17 cellular contexts compared by ENCODE assay signal in genomic region chr1:37055631-37056030, GRCh38. TPM values are rescaled to one million over a fixed set of nuclear protein-coding genes. Genes with fewer than 3 reads are reported as not detected.
DNase-seq lines count a peak whose midpoint lies in the region; TF ChIP-seq lines count a peak whose summit lies in the region.
"Had no signal": no experiment of that assay in that cellular context is flagged by ENCODE, and none has a peak within 500 bp of the region (broad histone marks: within the 10 kb centered on the region; RNA-seq: fewer than 3 reads in every experiment).

No MANE protein-coding gene starts in this region.

- H3K9me3 Mint-ChIP-seq in glutamatergic neuron (ENCODE audit: unreplicated experiment), result peaks cover 8% of the 10 kb centered on the region
- H3K9me3 Mint-ChIP-seq: CD4-positive, alpha-beta T cell; H9; T-cell had no signal

- H3K4me3 ChIP-seq in sigmoid colon, result no peak overlapping the region
- no peak overlapping the region for H3K4me3 ChIP-seq in adrenal gland
- H3K4me3 ChIP-seq: SK-N-MC had no signal

- H3K27ac Mint-ChIP-seq in glutamatergic neuron (ENCODE audit: unreplicated experiment), result peak overlapping the region; percentile 44
- H3K27ac Mint-ChIP-seq: B cell; CD4-positive, alpha-beta T cell; H9; T-cell had no signal

- TF ChIP-seq POLR2A in sigmoid colon (IDR thresholded peaks at IDR 0.05) (no peak), adrenal gland (IDR thresholded peaks at IDR 0.05) (no peak)

- H3K36me3 ChIP-seq in sigmoid colon (no peaks in the 10 kb centered on the region), adrenal gland (replicated peaks in 1 of 2) (no peaks in the 10 kb centered on the region)

- no peak overlapping the region for H3K4me3 Mint-ChIP-seq in glutamatergic neuron (ENCODE audit: unreplicated experiment)
- H3K4me3 Mint-ChIP-seq: B cell; CD4-positive, alpha-beta T cell; H9; T-cell had no signal

- H3K27me3 ChIP-seq in sigmoid colon (no peaks in the 10 kb centered on the region), adrenal gland (no peaks in the 10 kb centered on the region)

- 57 to 61% methylated on average over 3 of the region's 3 CpGs for WGBS in sigmoid colon, 2 donors
- 51 to 79% (median 65%) methylated on average over 3 of the region's 3 CpGs for WGBS in adrenal gland, 4 donors

- H3K4me1 ChIP-seq in sigmoid colon, result no peaks in the 10 kb centered on the region
- H3K4me1 ChIP-seq in adrenal gland (replicated peaks in 1 of 2), result no peaks in the 10 kb centered on the region

- DNase-seq in NCI-H2171 treated with DMSO at 0.1 percent for 48 hours (lab: John Stamatoyannopoulos, UW) (peak; percentile 53), NCI-H2171 (lab: John Stamatoyannopoulos, UW) (no peak), NCI-H2029 treated with DMSO at 0.1 percent for 48 hours (lab: John Stamatoyannopoulos, UW) (peak; percentile 95), NCI-H446 (lab: John Stamatoyannopoulos, UW) (peak; percentile 76 to 81), glutamatergic neuron (no peak), sigmoid colon (no peak), islet precursor cell (no peak), adrenal gland (no peak)
- DNase-seq: CD4-positive, alpha-beta T cell; H9; Karpas-422; NCI-H1436; T-cell; T1000 had no signal

- no peak for TF ChIP-seq EP300 in sigmoid colon (IDR thresholded peaks at IDR 0.05)

- H3K36me3 Mint-ChIP-seq in glutamatergic neuron (ENCODE audit: unreplicated experiment), result peaks cover 5% of the 10 kb centered on the region
- H3K36me3 Mint-ChIP-seq: T-cell had no signal

- H3K27me3 Mint-ChIP-seq in glutamatergic neuron (ENCODE audit: unreplicated experiment), result peaks cover 6% of the 10 kb centered on the region

- peaks cover 53% of the 10 kb centered on the region for H3K4me1 Mint-ChIP-seq in glutamatergic neuron (ENCODE audit: low read depth, unreplicated experiment)
- H3K4me1 Mint-ChIP-seq: B cell, T-cell had no signal

- no peaks in the 10 kb centered on the region for H3K9me3 ChIP-seq in sigmoid colon
- H3K9me3 ChIP-seq in adrenal gland (replicated peaks in 1 of 3), result no peaks in the 10 kb centered on the region

- no peak for TF ChIP-seq CTCF in glutamatergic neuron (IDR thresholded peaks at IDR 0.05; ENCODE audit: partially characterized antibody, unreplicated experiment)
- TF ChIP-seq CTCF in sigmoid colon (IDR thresholded peaks at IDR 0.05), result no peak
- no peak for TF ChIP-seq CTCF in adrenal gland (IDR thresholded peaks at IDR 0.05)

- H3K27ac ChIP-seq in sigmoid colon (no peak overlapping the region), adrenal gland (no peak overlapping the region)
- H3K27ac ChIP-seq: SK-N-MC had no signal

- intact Hi-C loops in sigmoid colon (cut with DNase I), result no loop called here
- intact Hi-C loops in adrenal gland (cut with DNase I), result no loop called here

RNA-seq across cellular contexts. Expression of gene GRIK3, which starts 21.3 kb away (rescaled TPM):
- 60.1 TPM for total RNA-seq in glutamatergic neuron (ENCODE audit: unreplicated experiment)
- 1 to 10 TPM; 2.3 to 7.1 (median 5.3) TPM for total RNA-seq in sigmoid colon
- polyA plus RNA-seq in sigmoid colon, result 1 to 10 TPM in 1 of 3 donors, under 1 TPM in 1, not detected in 1; 0.60 to 1.9 TPM
- total RNA-seq in adrenal gland, result 1 to 10 TPM in 3 of 8 donors, under 1 TPM in 5; 0.09 to 3.1 (median 0.45) TPM
- 1 to 10 TPM in 2 of 3 donors, under 1 TPM in 1; 0.77 to 1.4 (median 1.1) TPM for polyA plus RNA-seq in adrenal gland
- total RNA-seq: CD4-positive, alpha-beta T cell; NCI-H460 had no signal

Comparison
In these comparisons a context has a peak if more than half of its experiments do, and no peak if none do; other contexts are left out.
1. DNase-seq: peak in NCI-H2171 treated with DMSO at 0.1 percent for 48 hours (single experiment), NCI-H2029 treated with DMSO at 0.1 percent for 48 hours (single experiment) and NCI-H446 (2 of 2); none in NCI-H2171 (single experiment), glutamatergic neuron (single experiment), sigmoid colon (single experiment), islet precursor cell (single experiment) and adrenal gland (0 of 7).